ENCODE assay signal across 16 cellular contexts in genomic region chr1:233254039-233254362, GRCh38.
"Had no signal": no experiment of that assay in that cellular context is flagged by ENCODE, and none has a peak within 500 bp of the region (broad histone marks: within the 10 kb centered on the region; RNA-seq: fewer than 3 reads in every experiment).

No MANE protein-coding gene starts in this region.

- H3K4me1 ChIP-seq: upper lobe of left lung had no signal

- H3K27ac ChIP-seq: coronary artery, gastroesophageal sphincter, sigmoid colon, suprapubic skin, upper lobe of left lung had no signal

- H3K9me3 ChIP-seq: gastroesophageal sphincter, sigmoid colon, suprapubic skin, upper lobe of left lung had no signal

- DNase-seq: activated CD4-positive, alpha-beta T cell treated with anti-CD3 and anti-CD28 coated beads, Interleukin-2, amount 50 U/mL, for 4 hours; activated CD4-positive, CD25-positive, alpha-beta regulatory T cell treated with anti-CD3 and anti-CD28 coated beads, Interleukin-2, amount 50 U/mL, for 72 hours; activated effector memory CD4-positive, alpha-beta T cell treated with anti-CD3 and anti-CD28 coated beads, Interleukin-2, amount 50 U/mL, for 16 hours; activated naive CD8-positive, alpha-beta T cell treated with anti-CD3 and anti-CD28 coated beads, Interleukin-2, amount 10 ng/mL, durations not matched to agents 7 days and 5 days; activated T-cell treated with anti-CD3 and anti-CD28 coated beads, Interleukin-2, amount 50 U/mL, for 24 hours; aorta; effector CD8-positive, alpha-beta T cell; kidney; natural killer cell; sigmoid colon; stimulated activated CD4-positive, alpha-beta T cell treated with anti-CD3 and anti-CD28 coated beads, Interleukin-12 subunit alpha, Interleukin-12 subunit beta, amount 100 ng/mL, for 4 hours; stimulated activated naive CD4-positive, alpha-beta T cell treated with Interleukin-2 at 50 U/mL for 16 hours; upper lobe of left lung had no signal

- ATAC-seq: gastroesophageal sphincter, natural killer cell had no signal

- H3K4me3 ChIP-seq: coronary artery, gastroesophageal sphincter, sigmoid colon, suprapubic skin, upper lobe of left lung had no signal

- H3K27me3 ChIP-seq: gastroesophageal sphincter, sigmoid colon, suprapubic skin, upper lobe of left lung had no signal
